12 cellular contexts compared by ENCODE assay signal in the genomic region with DNA sequence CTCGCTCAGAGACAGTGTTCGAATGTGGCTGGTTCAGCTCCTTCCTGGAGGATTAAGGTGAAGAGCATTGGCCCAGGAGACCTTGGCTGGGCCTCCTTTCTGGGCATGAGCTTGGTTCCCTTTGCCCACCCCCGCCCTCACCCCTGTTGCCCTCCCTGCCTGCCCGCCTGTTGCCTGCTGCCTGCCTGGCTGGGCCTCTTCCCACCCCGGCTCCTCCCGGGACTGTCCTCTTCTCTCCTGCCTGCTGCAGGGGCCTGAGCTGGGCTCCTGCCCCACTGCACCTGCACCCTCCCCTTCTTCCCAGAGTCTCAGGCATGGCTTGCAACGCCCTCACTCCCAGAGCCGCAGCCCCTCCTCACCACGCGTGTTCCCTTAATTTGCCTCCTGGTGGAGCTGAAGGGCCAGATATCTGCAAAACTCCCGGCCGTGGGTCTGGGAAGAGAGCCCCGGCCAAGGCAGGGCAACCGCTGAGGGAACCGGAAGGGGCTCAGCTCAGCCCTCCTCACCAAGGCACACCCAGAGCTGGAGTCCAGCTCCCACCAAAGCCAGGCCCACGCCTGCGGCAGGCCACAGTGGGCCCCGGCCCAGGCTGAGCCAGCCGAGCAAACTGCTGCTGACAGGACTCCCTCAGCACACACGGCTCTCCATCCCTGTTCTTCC. TPM values are rescaled to one million over a fixed set of nuclear protein-coding genes. Genes with fewer than 3 reads are reported as not detected.
DNase-seq lines count a peak whose midpoint lies in the region; TF ChIP-seq lines count a peak whose summit lies in the region.
"Had no signal": no experiment of that assay in that cellular context is flagged by ENCODE, and none has a peak within 500 bp of the region (broad histone marks: within the 10 kb centered on the region; RNA-seq: fewer than 3 reads in every experiment).

No MANE protein-coding gene starts in this region.

- no peak overlapping the region for H3K9ac ChIP-seq in neural cell (ENCODE audit: low read length)

- no peaks in the 10 kb centered on the region for H3K27me3 ChIP-seq in neural cell (ENCODE audit: insufficient read depth, low read depth, low read length)

- H3K36me3 Mint-ChIP-seq in endothelial cell (ENCODE audit: low read depth, unreplicated experiment) (peaks cover 8% of the 10 kb centered on the region), progenitor cell of endocrine pancreas (ENCODE audit: insufficient read depth) (peaks cover 3% of the 10 kb centered on the region)

- H3K9me3 ChIP-seq in neural cell (ENCODE audit: low read length) = no peaks in the 10 kb centered on the region

- no peak overlapping the region for H3K27ac Mint-ChIP-seq in endothelial cell (ENCODE audit: unreplicated experiment)
- no peak overlapping the region for H3K27ac Mint-ChIP-seq in progenitor cell of endocrine pancreas
- H3K27ac Mint-ChIP-seq: T-helper 17 cell had no signal

- TF ChIP-seq EP300 in neural cell (conservative IDR thresholded peaks at IDR 0.05; ENCODE audit: poor library complexity, severe bottlenecking) = no peak

- H3K4me1 Mint-ChIP-seq in endothelial cell (ENCODE audit: unreplicated experiment) (peaks cover 18% of the 10 kb centered on the region), progenitor cell of endocrine pancreas (ENCODE audit: low read depth) (no peaks in the 10 kb centered on the region)
- H3K4me1 Mint-ChIP-seq: T-helper 17 cell had no signal

- peak; percentile 65 for DNase-seq in DMS 273 (lab: John Stamatoyannopoulos, UW; ENCODE audit: unreplicated experiment)
- DNase-seq in DMS 273 treated with DMSO at 0.1 percent for 48 hours (lab: John Stamatoyannopoulos, UW) = no peak
- DNase-seq in NCI-H1694 treated with DMSO at 0.1 percent for 48 hours (lab: John Stamatoyannopoulos, UW) = peak; percentile 37
- peak; percentile 45 for DNase-seq in endothelial cell (ENCODE audit: low spot score)
- DNase-seq in NOMO-1 treated with DMSO at 0.1 percent for 48 hours (lab: John Stamatoyannopoulos, UW; ENCODE audit: unreplicated experiment) = no peak
- DNase-seq in HuH-7.5 (ENCODE audit: low spot score) = no peak
- DNase-seq in progenitor cell of endocrine pancreas (ENCODE audit: low spot score, unreplicated experiment) = no peak
- DNase-seq: activated CD4-positive, alpha-beta T cell treated with anti-CD3 and anti-CD28 coated beads, Interleukin-2, amount 50 U/mL, for 48 hours; activated effector memory CD4-positive, alpha-beta T cell treated with anti-CD3 and anti-CD28 coated beads, Interleukin-2, amount 50 U/mL, for 16 hours; T-helper 17 cell had no signal

- no peaks in the 10 kb centered on the region for H3F3A ChIP-seq in neural cell (ENCODE audit: insufficient read depth, low read length, poor library complexity, severe bottlenecking)

- no peak overlapping the region for H3K4me3 ChIP-seq in neural cell (ENCODE audit: low read length)

- H3K9me3 Mint-ChIP-seq in endothelial cell (ENCODE audit: unreplicated experiment) = no peaks in the 10 kb centered on the region
- H3K9me3 Mint-ChIP-seq in progenitor cell of endocrine pancreas (ENCODE audit: low read depth) = no peaks in the 10 kb centered on the region

- H3K36me3 ChIP-seq in neural cell (ENCODE audit: insufficient read depth, low read length) = no peaks in the 10 kb centered on the region

- H3K9me2 ChIP-seq in neural cell (ENCODE audit: insufficient read depth, low read length) = no peaks in the 10 kb centered on the region

- no peak overlapping the region for H3K27ac ChIP-seq in neural cell (ENCODE audit: low read length)
- H3K27ac ChIP-seq: 22Rv1 had no signal

- no peak overlapping the region for H3K4me2 ChIP-seq in neural cell (ENCODE audit: low read length)

- TF ChIP-seq CTCF in endothelial cell (IDR thresholded peaks at IDR 0.05; ENCODE audit: unreplicated experiment) (no peak), neural cell (IDR thresholded peaks at IDR 0.05; ENCODE audit: poor library complexity, severe bottlenecking) (peak; percentile 15), progenitor cell of endocrine pancreas (IDR thresholded peaks at IDR 0.05; ENCODE audit: unreplicated experiment) (no peak)

- no peaks in the 10 kb centered on the region for H3K79me2 ChIP-seq in neural cell (replicated peaks; ENCODE audit: insufficient read depth, low read length)

- no peak overlapping the region for H3K4me3 Mint-ChIP-seq in endothelial cell (ENCODE audit: unreplicated experiment)
- H3K4me3 Mint-ChIP-seq in progenitor cell of endocrine pancreas (ENCODE audit: low read depth) = no peak overlapping the region
- H3K4me3 Mint-ChIP-seq: T-helper 17 cell had no signal

- TF ChIP-seq RAD21 in neural cell (conservative IDR thresholded peaks at IDR 0.05) = no peak

- no peaks in the 10 kb centered on the region for H4K20me1 ChIP-seq in neural cell (ENCODE audit: insufficient read depth)

- H3K27me3 Mint-ChIP-seq in endothelial cell (ENCODE audit: unreplicated experiment) (peaks cover 8% of the 10 kb centered on the region), progenitor cell of endocrine pancreas (no peaks in the 10 kb centered on the region)
- H3K27me3 Mint-ChIP-seq: T-helper 17 cell had no signal

- no peak overlapping the region for H2AFZ ChIP-seq in neural cell (ENCODE audit: low read depth, low read length)

TF ChIP-seq in neural cell, 6 proteins besides CTCF, POLR2A, EP300 and RAD21:
- no peak for TF ChIP-seq TAF1 (IDR thresholded peaks at IDR 0.05; ENCODE audit: low read depth)
- TF ChIP-seq, protein P1, sequence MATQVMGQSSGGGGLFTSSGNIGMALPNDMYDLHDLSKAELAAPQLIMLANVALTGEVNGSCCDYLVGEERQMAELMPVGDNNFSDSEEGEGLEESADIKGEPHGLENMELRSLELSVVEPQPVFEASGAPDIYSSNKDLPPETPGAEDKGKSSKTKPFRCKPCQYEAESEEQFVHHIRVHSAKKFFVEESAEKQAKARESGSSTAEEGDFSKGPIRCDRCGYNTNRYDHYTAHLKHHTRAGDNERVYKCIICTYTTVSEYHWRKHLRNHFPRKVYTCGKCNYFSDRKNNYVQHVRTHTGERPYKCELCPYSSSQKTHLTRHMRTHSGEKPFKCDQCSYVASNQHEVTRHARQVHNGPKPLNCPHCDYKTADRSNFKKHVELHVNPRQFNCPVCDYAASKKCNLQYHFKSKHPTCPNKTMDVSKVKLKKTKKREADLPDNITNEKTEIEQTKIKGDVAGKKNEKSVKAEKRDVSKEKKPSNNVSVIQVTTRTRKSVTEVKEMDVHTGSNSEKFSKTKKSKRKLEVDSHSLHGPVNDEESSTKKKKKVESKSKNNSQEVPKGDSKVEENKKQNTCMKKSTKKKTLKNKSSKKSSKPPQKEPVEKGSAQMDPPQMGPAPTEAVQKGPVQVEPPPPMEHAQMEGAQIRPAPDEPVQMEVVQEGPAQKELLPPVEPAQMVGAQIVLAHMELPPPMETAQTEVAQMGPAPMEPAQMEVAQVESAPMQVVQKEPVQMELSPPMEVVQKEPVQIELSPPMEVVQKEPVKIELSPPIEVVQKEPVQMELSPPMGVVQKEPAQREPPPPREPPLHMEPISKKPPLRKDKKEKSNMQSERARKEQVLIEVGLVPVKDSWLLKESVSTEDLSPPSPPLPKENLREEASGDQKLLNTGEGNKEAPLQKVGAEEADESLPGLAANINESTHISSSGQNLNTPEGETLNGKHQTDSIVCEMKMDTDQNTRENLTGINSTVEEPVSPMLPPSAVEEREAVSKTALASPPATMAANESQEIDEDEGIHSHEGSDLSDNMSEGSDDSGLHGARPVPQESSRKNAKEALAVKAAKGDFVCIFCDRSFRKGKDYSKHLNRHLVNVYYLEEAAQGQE (IDR thresholded peaks at IDR 0.05; ENCODE audit: borderline replicate concordance) = no peak
- no peak for TF ChIP-seq EZH2 (IDR thresholded peaks at IDR 0.05; ENCODE audit: borderline replicate concordance, insufficient read depth, low read length, poor library complexity, severe bottlenecking)
- no peak for TF ChIP-seq POLR2AphosphoS5 (IDR thresholded peaks at IDR 0.05)
- no peak for TF ChIP-seq SMC3 (conservative IDR thresholded peaks at IDR 0.05; ENCODE audit: poor library complexity)
- no peak for TF ChIP-seq MXI1 (conservative IDR thresholded peaks at IDR 0.05; ENCODE audit: poor library complexity, severe bottlenecking)

RNA-seq across cellular contexts. Expression of a gene that starts 31.2 kb away (rescaled TPM):
- total RNA-seq in endothelial cell (ENCODE audit: unreplicated experiment) (16.2 TPM), progenitor cell of endocrine pancreas (32.1 and 35.5 TPM in 2 replicates)
- polyA plus RNA-seq in neural cell = 6.1 and 11.6 TPM in 2 replicates
- 12.4 and 15.6 TPM in 2 replicates for polyA minus RNA-seq in neural cell

RNA-seq across cellular contexts. Expression of a gene that starts 32.4 kb away (rescaled TPM):
- total RNA-seq in endothelial cell (ENCODE audit: unreplicated experiment) (65.4 TPM), progenitor cell of endocrine pancreas (117 and 127 TPM in 2 replicates)
- 222 and 281 TPM in 2 replicates for polyA plus RNA-seq in neural cell
- 131 and 149 TPM in 2 replicates for polyA minus RNA-seq in neural cell

RNA-seq across cellular contexts. Expression of a gene that starts 33.4 kb away (rescaled TPM):
- total RNA-seq in endothelial cell (ENCODE audit: unreplicated experiment) = 20.9 TPM
- 31.8 and 32.5 TPM in 2 replicates for polyA plus RNA-seq in neural cell
- 34.6 and 41.9 TPM in 2 replicates for polyA minus RNA-seq in neural cell
- total RNA-seq in progenitor cell of endocrine pancreas = 33.5 and 36.2 TPM in 2 replicates

Comparison
In these comparisons a context has a peak if more than half of its experiments do, and no peak if none do; other contexts are left out.
1. DNase-seq: peak in DMS 273 (single experiment), NCI-H1694 treated with DMSO at 0.1 percent for 48 hours (single experiment) and endothelial cell (single experiment); none in DMS 273 treated with DMSO at 0.1 percent for 48 hours (single experiment), NOMO-1 treated with DMSO at 0.1 percent for 48 hours (single experiment), HuH-7.5 (single experiment) and progenitor cell of endocrine pancreas (single experiment).